ENCODE assay signal across 8 cellular contexts in the genomic region with DNA sequence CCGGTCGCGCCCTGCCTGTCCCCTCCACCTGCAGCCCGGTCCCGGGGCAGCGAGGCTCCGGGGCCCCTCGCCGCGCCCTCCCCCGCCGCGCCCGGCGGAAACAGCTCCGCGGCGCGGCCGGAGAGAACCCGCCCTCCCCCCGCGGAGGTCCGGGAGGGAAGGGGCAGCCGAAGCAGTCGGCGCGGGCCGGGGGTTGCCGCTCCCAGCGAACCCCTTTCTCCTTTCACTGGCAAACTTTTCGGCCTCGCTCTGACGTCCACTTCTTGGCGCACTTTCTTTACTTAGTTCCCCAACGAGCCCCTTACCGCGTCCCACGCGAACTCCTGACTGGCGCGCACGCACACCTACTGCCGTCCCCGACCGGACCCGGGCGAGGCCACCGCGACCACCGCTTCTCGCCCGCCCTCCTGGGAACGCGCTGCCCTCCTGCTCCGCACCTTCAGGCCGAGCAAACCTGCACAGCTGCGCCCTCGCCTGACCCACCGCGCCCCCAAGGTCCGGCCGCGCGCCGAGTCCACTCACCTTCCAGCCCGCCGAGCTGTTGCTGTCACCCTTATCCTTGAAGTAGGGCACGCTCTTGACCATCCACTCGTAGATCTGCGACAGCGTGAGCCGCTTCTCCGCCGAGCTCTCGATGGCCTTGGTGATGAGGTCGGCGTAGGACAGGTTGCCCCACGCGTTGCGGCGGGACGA. TPM values are rescaled to one million over a fixed set of nuclear protein-coding genes. Genes with fewer than 3 reads are reported as not detected.
A peak's percentile ranks its signal among the peaks of the same experiment; 100 is the strongest.
DNase-seq lines count a peak whose midpoint lies in the region; ATAC-seq, FAIRE-seq and TF ChIP-seq lines count a peak whose summit lies in the region.

No MANE protein-coding gene starts in this region.

- no peak for FAIRE-seq in urothelium cell line (lab: Jason Lieb, UNC)

- H3K36me3 ChIP-seq in neural cell (ENCODE audit: insufficient read depth, low read length) = no peaks in the 10 kb centered on the region

- peak overlapping the region; percentile 8 for H2AFZ ChIP-seq in neural cell (ENCODE audit: low read depth, low read length)

- H4K20me1 ChIP-seq in neural cell (ENCODE audit: insufficient read depth) = no peaks in the 10 kb centered on the region

- H3K9me3 ChIP-seq in neural cell (ENCODE audit: low read length) = no peaks in the 10 kb centered on the region

- H3K27ac ChIP-seq in neural cell (ENCODE audit: low read length) = no peak overlapping the region

- DNase-seq in AG20443 (ENCODE audit: low spot score) (peak; percentile 61), LNCaP clone FGC (ENCODE audit: low read depth) (no peak), fibroblast of villous mesenchyme (ENCODE audit: low read depth) (peak; percentile 19), urothelium cell line (ENCODE audit: low spot score) (peak; percentile 6), SHP77 (lab: John Stamatoyannopoulos, UW) (no peak)
- peak; percentile 63 to 68 for DNase-seq in activated T-cell treated with anti-CD3 and anti-CD28 coated beads, Interleukin-2, amount 50 U/mL, for 48 hours

- no peaks in the 10 kb centered on the region for H3K79me2 ChIP-seq in neural cell (replicated peaks; ENCODE audit: insufficient read depth, low read length)

- H3F3A ChIP-seq in neural cell (ENCODE audit: insufficient read depth, low read length, poor library complexity, severe bottlenecking) = no peaks in the 10 kb centered on the region

- peak overlapping the region; percentile 12 for H3K9ac ChIP-seq in neural cell (ENCODE audit: low read length)

- H3K4me2 ChIP-seq in neural cell (ENCODE audit: low read length) = peak overlapping the region; percentile 59

- peak; percentile 17 for TF ChIP-seq RAD21 in neural cell (conservative IDR thresholded peaks at IDR 0.05)

- no peak for TF ChIP-seq EP300 in neural cell (conservative IDR thresholded peaks at IDR 0.05; ENCODE audit: poor library complexity, severe bottlenecking)

- H3K9me2 ChIP-seq in neural cell (ENCODE audit: insufficient read depth, low read length) = no peaks in the 10 kb centered on the region

- TF ChIP-seq CTCF in LNCaP clone FGC (IDR thresholded peaks at IDR 0.05; ENCODE audit: control insufficient read depth, extremely low read depth, insufficient read depth) = peak; percentile 31
- no peak for TF ChIP-seq CTCF in fibroblast of villous mesenchyme (IDR thresholded peaks at IDR 0.05; ENCODE audit: insufficient read depth, low read depth, low read length)
- no peak for TF ChIP-seq CTCF in neural cell (IDR thresholded peaks at IDR 0.05; ENCODE audit: poor library complexity, severe bottlenecking)

- H3K27me3 ChIP-seq in neural cell (ENCODE audit: insufficient read depth, low read depth, low read length) = peaks cover 58% of the 10 kb centered on the region

- peak; percentile 4 for ATAC-seq in GM19397 (IDR thresholded peaks at IDR 0.05; ENCODE audit: unreplicated experiment)

- peak overlapping the region; percentile 62 for H3K4me3 ChIP-seq in LNCaP clone FGC (ENCODE audit: low read depth, low read length)
- H3K4me3 ChIP-seq in fibroblast of villous mesenchyme (ENCODE audit: low read depth, low read length) = peak overlapping the region; percentile 75
- H3K4me3 ChIP-seq in neural cell (ENCODE audit: low read length) = peak overlapping the region; percentile 78

TF ChIP-seq in neural cell, 6 proteins besides CTCF, POLR2A, EP300 and RAD21:
- no peak for TF ChIP-seq TAF1 (IDR thresholded peaks at IDR 0.05; ENCODE audit: low read depth)
- peak; percentile 12 for TF ChIP-seq POLR2AphosphoS5 (IDR thresholded peaks at IDR 0.05)
- TF ChIP-seq, protein P1, sequence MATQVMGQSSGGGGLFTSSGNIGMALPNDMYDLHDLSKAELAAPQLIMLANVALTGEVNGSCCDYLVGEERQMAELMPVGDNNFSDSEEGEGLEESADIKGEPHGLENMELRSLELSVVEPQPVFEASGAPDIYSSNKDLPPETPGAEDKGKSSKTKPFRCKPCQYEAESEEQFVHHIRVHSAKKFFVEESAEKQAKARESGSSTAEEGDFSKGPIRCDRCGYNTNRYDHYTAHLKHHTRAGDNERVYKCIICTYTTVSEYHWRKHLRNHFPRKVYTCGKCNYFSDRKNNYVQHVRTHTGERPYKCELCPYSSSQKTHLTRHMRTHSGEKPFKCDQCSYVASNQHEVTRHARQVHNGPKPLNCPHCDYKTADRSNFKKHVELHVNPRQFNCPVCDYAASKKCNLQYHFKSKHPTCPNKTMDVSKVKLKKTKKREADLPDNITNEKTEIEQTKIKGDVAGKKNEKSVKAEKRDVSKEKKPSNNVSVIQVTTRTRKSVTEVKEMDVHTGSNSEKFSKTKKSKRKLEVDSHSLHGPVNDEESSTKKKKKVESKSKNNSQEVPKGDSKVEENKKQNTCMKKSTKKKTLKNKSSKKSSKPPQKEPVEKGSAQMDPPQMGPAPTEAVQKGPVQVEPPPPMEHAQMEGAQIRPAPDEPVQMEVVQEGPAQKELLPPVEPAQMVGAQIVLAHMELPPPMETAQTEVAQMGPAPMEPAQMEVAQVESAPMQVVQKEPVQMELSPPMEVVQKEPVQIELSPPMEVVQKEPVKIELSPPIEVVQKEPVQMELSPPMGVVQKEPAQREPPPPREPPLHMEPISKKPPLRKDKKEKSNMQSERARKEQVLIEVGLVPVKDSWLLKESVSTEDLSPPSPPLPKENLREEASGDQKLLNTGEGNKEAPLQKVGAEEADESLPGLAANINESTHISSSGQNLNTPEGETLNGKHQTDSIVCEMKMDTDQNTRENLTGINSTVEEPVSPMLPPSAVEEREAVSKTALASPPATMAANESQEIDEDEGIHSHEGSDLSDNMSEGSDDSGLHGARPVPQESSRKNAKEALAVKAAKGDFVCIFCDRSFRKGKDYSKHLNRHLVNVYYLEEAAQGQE (IDR thresholded peaks at IDR 0.05; ENCODE audit: borderline replicate concordance) = no peak
- TF ChIP-seq EZH2 (IDR thresholded peaks at IDR 0.05; ENCODE audit: borderline replicate concordance, insufficient read depth, low read length, poor library complexity, severe bottlenecking) = peak; percentile 43
- TF ChIP-seq MXI1 (conservative IDR thresholded peaks at IDR 0.05; ENCODE audit: poor library complexity, severe bottlenecking) = no peak

RNA-seq across cellular contexts. Expression of a gene that starts 1.2 kb away (rescaled TPM):
- 7.1 and 9.5 TPM in 2 replicates for total RNA-seq in fibroblast of villous mesenchyme
- polyA plus RNA-seq in neural cell = 0.42 and 1.2 TPM in 2 replicates
- polyA minus RNA-seq in neural cell = 1.5 and 1.9 TPM in 2 replicates

Comparison
In these comparisons a context has a peak if more than half of its experiments do, and no peak if none do; other contexts are left out.
1. DNase-seq: peak in AG20443 (single experiment), activated T-cell treated with anti-CD3 and anti-CD28 coated beads, Interleukin-2, amount 50 U/mL, for 48 hours (2 of 2), fibroblast of villous mesenchyme (single experiment) and urothelium cell line (single experiment); none in LNCaP clone FGC (single experiment) and SHP77 (0 of 2).
2. Peak in every context shown above with its lines, with median percentiles within 50 percentile points of each other: H3K4me3 ChIP-seq.